ENCODE assay signal across 19 cellular contexts in the genomic region with DNA sequence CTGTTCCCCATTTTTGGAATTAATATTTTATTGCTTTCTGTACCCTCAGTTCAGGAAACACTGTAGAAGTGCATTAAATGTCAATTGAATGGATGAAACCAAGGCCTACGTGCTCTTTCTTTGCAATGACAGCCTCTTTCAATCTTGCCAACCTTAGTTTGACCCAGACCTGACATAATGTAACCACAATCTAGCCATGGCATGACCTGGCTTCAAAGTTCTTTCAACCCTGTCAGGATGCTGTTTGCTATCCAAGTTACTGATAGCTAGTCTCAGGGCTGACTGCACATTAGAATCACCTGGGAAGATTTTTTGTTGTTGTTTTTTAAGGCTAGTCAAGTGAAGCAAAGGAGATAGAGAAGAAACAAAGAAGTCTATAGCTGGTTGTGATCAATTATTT.
A peak's percentile ranks its signal among the peaks of the same experiment; 100 is the strongest.
DNase-seq lines count a peak whose midpoint lies in the region; ATAC-seq and TF ChIP-seq lines count a peak whose summit lies in the region.
"Had no signal": no experiment of that assay in that cellular context is flagged by ENCODE, and none has a peak within 500 bp of the region (broad histone marks: within the 10 kb centered on the region; RNA-seq: fewer than 3 reads in every experiment).

No MANE protein-coding gene starts in this region.

- no peak overlapping the region for H3K4me2 ChIP-seq in Karpas-422 (ENCODE audit: low read depth, low read length, poor library complexity, severe bottlenecking)
- H3K4me2 ChIP-seq in SK-N-SH = no peak overlapping the region
- H3K4me2 ChIP-seq: BLaER1 treated with 17β-estradiol and CSF1 and Interleukin-3, amounts not matched to agents 10 nM and 100 nM; GM23338 had no signal

- no peaks in the 10 kb centered on the region for H3K36me3 Mint-ChIP-seq in type B pancreatic cell
- H3K36me3 Mint-ChIP-seq: CD14-positive monocyte; CD8-positive, alpha-beta memory T cell had no signal

- 24% methylated on average over 1 of the region's 1 CpG for WGBS in SK-N-SH (ENCODE audit: low lambda C conversion rate)

- H3K27ac ChIP-seq in Karpas-422 (ENCODE audit: low read length) = no peak overlapping the region
- H3K27ac ChIP-seq in SK-N-SH (ENCODE audit: low read depth in 2 of 2, low read length in 1 of 2) = no peak overlapping the region
- H3K27ac ChIP-seq: BLaER1 treated with 17β-estradiol and CSF1 and Interleukin-3, amounts not matched to agents 10 nM and 100 nM had no signal

- DNase-seq in Caki2 (ENCODE audit: low read depth) = peak; percentile 33
- DNase-seq in Karpas-422 = peak; percentile 9
- peak; percentile 52 for DNase-seq in kidney tubule cell (ENCODE audit: low spot score)
- no peak for DNase-seq in type B pancreatic cell (ENCODE audit: extremely low spot score, unreplicated experiment)
- DNase-seq in SK-N-SH = no peak
- DNase-seq in sciatic nerve (ENCODE audit: low spot score) = no peak
- DNase-seq: AML-193; BE2C; Calu3; CD4-positive, alpha-beta T cell; CD8-positive, alpha-beta memory T cell; DMS53; DMS79 treated with DMSO at 0.1 percent for 48 hours; GF-D8; H9 had no signal

- H3K27me3 ChIP-seq in Karpas-422 (ENCODE audit: low read length) = no peaks in the 10 kb centered on the region
- H3K27me3 ChIP-seq in SK-N-SH (ENCODE audit: insufficient read depth) = no peaks in the 10 kb centered on the region; the same call in 1 of the 2 replicates
- H3K27me3 ChIP-seq: BE2C; BLaER1 treated with 17β-estradiol and CSF1 and Interleukin-3, amounts not matched to agents 10 nM and 100 nM had no signal

- H3K4me1 ChIP-seq in Karpas-422 (ENCODE audit: low read length) (no peaks in the 10 kb centered on the region), SK-N-SH (ENCODE audit: control insufficient read depth in 1 of 2, insufficient read depth in 2 of 2, low read depth in 1 of 2, low read length in 1 of 2) (peaks cover 6 to 7% of the 10 kb centered on the region in 2 experiments; a peak in 1 of 4 replicates)
- H3K4me1 ChIP-seq: BLaER1 treated with 17β-estradiol and CSF1 and Interleukin-3, amounts not matched to agents 10 nM and 100 nM had no signal

- no peak overlapping the region for H3K9ac ChIP-seq in Karpas-422 (ENCODE audit: low read length)
- no peak overlapping the region for H3K9ac ChIP-seq in SK-N-SH
- H3K9ac ChIP-seq: BLaER1 treated with 17β-estradiol and CSF1 and Interleukin-3, amounts not matched to agents 10 nM and 100 nM had no signal

- no peaks in the 10 kb centered on the region for H3K9me3 Mint-ChIP-seq in type B pancreatic cell
- H3K9me3 Mint-ChIP-seq: CD14-positive monocyte; CD4-positive, alpha-beta T cell; CD8-positive, alpha-beta memory T cell; GM23338; H9 had no signal

- H3K36me3 ChIP-seq in Karpas-422 (ENCODE audit: insufficient read depth, low read length) = no peaks in the 10 kb centered on the region
- no peaks in the 10 kb centered on the region for H3K36me3 ChIP-seq in SK-N-SH (replicated peaks in 1 of 2; ENCODE audit: control insufficient read depth in 1 of 2, insufficient read depth in 2 of 2, low read length in 1 of 2)
- H3K36me3 ChIP-seq: BE2C; BLaER1 treated with 17β-estradiol and CSF1 and Interleukin-3, amounts not matched to agents 10 nM and 100 nM had no signal

- CTCF ChIA-PET in SK-N-SH (lab: Yijun Ruan, JAX) = interaction anchor here (0.7 to 14.2 kb wide), 7 partner anchors 14 to 472 kb away, joined by 3 to 446 read pairs (median 4); no protein-coding TSS in a partner anchor

- H3K27ac Mint-ChIP-seq in type B pancreatic cell = no peak overlapping the region
- H3K27ac Mint-ChIP-seq: CD14-positive monocyte; CD4-positive, alpha-beta T cell; CD8-positive, alpha-beta memory T cell; GM23338; H9 had no signal

- no peaks in the 10 kb centered on the region for H3F3A ChIP-seq in SK-N-SH (replicated peaks; ENCODE audit: insufficient read depth)

- H3K4me3 ChIP-seq in Karpas-422 (ENCODE audit: low read length) (no peak overlapping the region), SK-N-SH (ENCODE audit: low read depth in 2 of 2, low read length in 1 of 2) (no peak overlapping the region)
- H3K4me3 ChIP-seq: BLaER1 treated with 17β-estradiol and CSF1 and Interleukin-3, amounts not matched to agents 10 nM and 100 nM; GM23338 had no signal

- H3K9me3 ChIP-seq in Karpas-422 (ENCODE audit: low read length) = no peaks in the 10 kb centered on the region
- H3K9me3 ChIP-seq in SK-N-SH = no peaks in the 10 kb centered on the region
- H3K9me3 ChIP-seq: BE2C; BLaER1 treated with 17β-estradiol and CSF1 and Interleukin-3, amounts not matched to agents 10 nM and 100 nM had no signal

- POLR2A ChIA-PET in SK-N-SH (lab: Yijun Ruan, JAX) = no interaction called here

- intact Hi-C loops in sciatic nerve (cut with DNase I) = no loop called here

- in situ Hi-C loops in Caki2 (cut with HindIII; ENCODE audit: low pct_unique_long_range_greater_than_20kb, low sequenced_read_pairs) = loop anchor here (25.0 kb wide), 1 partner anchor 230 kb away; no protein-coding TSS in a partner anchor

- peaks cover 6% of the 10 kb centered on the region for H3K27me3 Mint-ChIP-seq in type B pancreatic cell

- no peak for TF ChIP-seq RAD21 in SK-N-SH (IDR thresholded peaks at IDR 0.05; ENCODE audit: low read length)

- H2AFZ ChIP-seq in Karpas-422 (ENCODE audit: low read length) = no peak overlapping the region
- no peak overlapping the region for H2AFZ ChIP-seq in SK-N-SH (ENCODE audit: low read depth)
- H2AFZ ChIP-seq: GM23338 had no signal

- no peaks in the 10 kb centered on the region for H4K20me1 ChIP-seq in Karpas-422 (ENCODE audit: insufficient read depth, low read depth, low read length)
- H4K20me1 ChIP-seq in SK-N-SH (ENCODE audit: insufficient read depth) = no peaks in the 10 kb centered on the region
- H4K20me1 ChIP-seq: BLaER1 treated with 17β-estradiol and CSF1 and Interleukin-3, amounts not matched to agents 10 nM and 100 nM had no signal

- no peak for TF ChIP-seq EP300 in SK-N-SH (IDR thresholded peaks at IDR 0.05; ENCODE audit: borderline replicate concordance in 1 of 2, low read depth in 1 of 2, low read length in 1 of 2)

- H3K4me3 Mint-ChIP-seq in type B pancreatic cell = no peak overlapping the region
- H3K4me3 Mint-ChIP-seq: CD14-positive monocyte; CD4-positive, alpha-beta T cell; CD8-positive, alpha-beta memory T cell; GM23338; H9 had no signal

- H3K4me1 Mint-ChIP-seq in type B pancreatic cell (ENCODE audit: unreplicated experiment) = peaks cover 8% of the 10 kb centered on the region
- H3K4me1 Mint-ChIP-seq: CD14-positive monocyte; CD8-positive, alpha-beta memory T cell had no signal

- H3K79me2 ChIP-seq in Karpas-422 (ENCODE audit: low read length) = no peaks in the 10 kb centered on the region
- H3K79me2 ChIP-seq in SK-N-SH (ENCODE audit: insufficient read depth) = no peaks in the 10 kb centered on the region

- TF ChIP-seq CTCF in type B pancreatic cell (conservative IDR thresholded peaks at IDR 0.05) (no peak), SK-N-SH (IDR thresholded peaks at IDR 0.05) (no peak)

- no peak for ATAC-seq in sciatic nerve
- ATAC-seq: GM23338, HCT116 had no signal

- H3K9me2 ChIP-seq in Karpas-422 (replicated peaks; ENCODE audit: insufficient read depth, low read length) (no peaks in the 10 kb centered on the region), SK-N-SH (no peaks in the 10 kb centered on the region)

TF ChIP-seq in SK-N-SH, 30 proteins besides CTCF, POLR2A, EP300 and RAD21 (continues in another document):
- no peak for TF ChIP-seq FOXM1 (IDR thresholded peaks at IDR 0.05; ENCODE audit: low read depth)
- no peak for TF ChIP-seq IRF3 (IDR thresholded peaks at IDR 0.05; ENCODE audit: low read depth, low read length)
- no peak for TF ChIP-seq USF1 (IDR thresholded peaks at IDR 0.05; ENCODE audit: borderline replicate concordance, low read depth)
- no peak for TF ChIP-seq FOSL2 (IDR thresholded peaks at IDR 0.05; ENCODE audit: borderline replicate concordance, low read depth)
- no peak for TF ChIP-seq RXRA (IDR thresholded peaks at IDR 0.05; ENCODE audit: borderline replicate concordance, low read depth)
- TF ChIP-seq JUND (IDR thresholded peaks at IDR 0.05) = no peak
- no peak for TF ChIP-seq EZH2phosphoT487 (IDR thresholded peaks at IDR 0.05; ENCODE audit: borderline replicate concordance, low read depth)

Comparison
In these comparisons a context has a peak if more than half of its experiments do, and no peak if none do; other contexts are left out.
1. DNase-seq: peak in Caki2 (single experiment), Karpas-422 (single experiment) and kidney tubule cell (single experiment); none in type B pancreatic cell (single experiment), SK-N-SH (single experiment) and sciatic nerve (single experiment).